ENCODE assay signal across 29 cellular contexts in the genomic region with DNA sequence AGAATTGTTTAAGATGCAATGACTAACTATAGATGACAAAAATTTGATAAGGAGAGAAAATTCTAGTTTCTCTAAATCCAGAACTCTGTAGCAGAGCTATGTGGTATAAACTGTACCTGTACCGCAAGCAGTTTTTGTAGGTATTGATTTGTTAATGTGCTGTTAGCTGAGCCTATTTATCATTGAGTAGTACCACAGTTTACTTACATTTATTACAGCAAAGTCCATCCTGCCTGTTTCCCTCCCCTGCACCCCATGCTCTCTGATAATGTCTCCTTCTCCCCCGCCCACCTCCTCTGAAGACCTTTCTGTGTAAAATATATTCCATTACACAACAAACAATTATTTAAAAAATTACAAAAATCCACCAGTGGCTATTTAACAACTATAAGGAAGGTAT.
"Had no signal": no experiment of that assay in that cellular context is flagged by ENCODE, and none has a peak within 500 bp of the region (broad histone marks: within the 10 kb centered on the region; RNA-seq: fewer than 3 reads in every experiment).

No MANE protein-coding gene starts in this region.

- H3K9me3 Mint-ChIP-seq: stimulated activated effector memory CD8-positive, alpha-beta T cell treated with anti-CD3 and anti-CD28 coated beads, Interleukin-12 subunit alpha, Interleukin-12 subunit beta, amount 100 ng/mL, for 72 hours had no signal

- H3K4me1 ChIP-seq: stomach, suprapubic skin, testis, thyroid gland, tibial nerve, transverse colon, upper lobe of left lung, upper lobe of right lung, uterus, vagina had no signal

- H3K9me3 ChIP-seq: testis, thoracic aorta, thyroid gland, tibial artery, tibial nerve, transverse colon, upper lobe of right lung, uterus, vagina had no signal

- FAIRE-seq: urothelium cell line had no signal

- ATAC-seq: stimulated activated effector memory CD8-positive, alpha-beta T cell treated with anti-CD3 and anti-CD28 coated beads, Interleukin-12 subunit alpha, Interleukin-12 subunit beta, amount 100 ng/mL, for 72 hours; stimulated activated memory B cell treated with anti-CD40 and anti-IgM and Interleukin-4, amounts not matched to agents 10 μg/mL and 1 μg/mL and 100 μg/mL, for 72 hours; stimulated activated naive B cell treated with anti-CD40 and anti-IgM and Interleukin-4, amounts not matched to agents 10 μg/mL and 1 μg/mL and 100 μg/mL, for 72 hours; stimulated activated naive CD8-positive, alpha-beta T cell treated with anti-CD3 and anti-CD28 coated beads, Interleukin-15, amount 100 ng/mL, for 72 hours; stimulated activated naive CD8-positive, alpha-beta T cell treated with anti-CD3 and anti-CD28 coated beads, Interleukin-15, Interleukin-2, amounts not matched to agents 100 U/mL and 50 U/mL, for 24 hours; upper lobe of right lung had no signal

- H3K36me3 ChIP-seq: stomach, suprapubic skin, thoracic aorta, thyroid gland, tibial artery, tibial nerve, transverse colon, upper lobe of left lung, upper lobe of right lung, uterus, vagina had no signal

- H3K27me3 Mint-ChIP-seq: stimulated activated memory B cell treated with anti-CD40 and anti-IgM and Interleukin-4, amounts not matched to agents 10 μg/mL and 1 μg/mL and 100 μg/mL, for 72 hours; type B pancreatic cell had no signal

- H3K27ac ChIP-seq: stomach, suprapubic skin, testis, thoracic aorta, thyroid gland, tibial artery, tibial nerve, transverse colon, upper lobe of left lung, upper lobe of right lung, uterus, vagina had no signal

- DNase-seq: stimulated activated CD4-positive, alpha-beta T cell treated with anti-CD3 and anti-CD28 coated beads, Interleukin-2, amount 100 ng/mL, for 48 hours; stimulated activated CD4-positive, alpha-beta T cell treated with anti-CD3 and anti-CD28 coated beads, Interleukin-4, amount 100 ng/mL, for 1 hour; stimulated activated CD4-positive, alpha-beta T cell treated with anti-CD3 and anti-CD28 coated beads, Interleukin-4, amount 100 ng/mL, for 24 hours; stimulated activated CD4-positive, alpha-beta T cell treated with anti-CD3 and anti-CD28 coated beads, Interleukin-4, amount 100 ng/mL, for 4 hours; stimulated activated CD8-positive, alpha-beta memory T cell treated with anti-CD3 and anti-CD28 coated beads, Interleukin-4, amount 100 ng/mL, for 48 hours; stimulated activated naive B cell treated with anti-CD40 and anti-IgM and Interleukin-4, amounts not matched to agents 10 μg/mL and 1 μg/mL and 100 μg/mL, for 72 hours; stimulated activated naive CD4-positive, alpha-beta T cell; stimulated activated naive CD4-positive, alpha-beta T cell treated with Interleukin-2 at 50 U/mL for 16 hours; stimulated activated naive CD8-positive, alpha-beta T cell treated with anti-CD3 and anti-CD28 coated beads, Interleukin-15, amount 100 ng/mL, for 72 hours; stimulated activated naive CD8-positive, alpha-beta T cell treated with anti-CD3 and anti-CD28 coated beads, Interleukin-15, Interleukin-2, amounts not matched to agents 100 U/mL and 50 U/mL, for 24 hours; stomach; substantia nigra; testis; thyroid gland; tibial artery; transverse colon; trophoblast cell; upper lobe of left lung; upper lobe of right lung; uterus had no signal

- H3K4me1 Mint-ChIP-seq: stimulated activated effector memory CD8-positive, alpha-beta T cell treated with anti-CD3 and anti-CD28 coated beads, Interleukin-12 subunit alpha, Interleukin-12 subunit beta, amount 100 ng/mL, for 72 hours; stimulated activated memory B cell treated with anti-CD40 and anti-IgM and Interleukin-4, amounts not matched to agents 10 μg/mL and 1 μg/mL and 100 μg/mL, for 72 hours; stimulated activated naive B cell treated with anti-CD40 and anti-IgM and Interleukin-4, amounts not matched to agents 10 μg/mL and 1 μg/mL and 100 μg/mL, for 72 hours; stimulated activated naive CD8-positive, alpha-beta T cell treated with anti-CD3 and anti-CD28 coated beads, Interleukin-15, amount 100 ng/mL, for 72 hours had no signal

- H3K36me3 Mint-ChIP-seq: stimulated activated effector memory CD8-positive, alpha-beta T cell treated with anti-CD3 and anti-CD28 coated beads, Interleukin-12 subunit alpha, Interleukin-12 subunit beta, amount 100 ng/mL, for 72 hours; stimulated activated memory B cell treated with anti-CD40 and anti-IgM and Interleukin-4, amounts not matched to agents 10 μg/mL and 1 μg/mL and 100 μg/mL, for 72 hours; stimulated activated naive B cell treated with anti-CD40 and anti-IgM and Interleukin-4, amounts not matched to agents 10 μg/mL and 1 μg/mL and 100 μg/mL, for 72 hours; type B pancreatic cell had no signal

- H3K4me3 Mint-ChIP-seq: stimulated activated effector memory CD8-positive, alpha-beta T cell treated with anti-CD3 and anti-CD28 coated beads, Interleukin-12 subunit alpha, Interleukin-12 subunit beta, amount 100 ng/mL, for 72 hours; stimulated activated memory B cell treated with anti-CD40 and anti-IgM and Interleukin-4, amounts not matched to agents 10 μg/mL and 1 μg/mL and 100 μg/mL, for 72 hours; stimulated activated naive B cell treated with anti-CD40 and anti-IgM and Interleukin-4, amounts not matched to agents 10 μg/mL and 1 μg/mL and 100 μg/mL, for 72 hours; stimulated activated naive CD8-positive, alpha-beta T cell treated with anti-CD3 and anti-CD28 coated beads, Interleukin-15, amount 100 ng/mL, for 72 hours; stimulated activated naive CD8-positive, alpha-beta T cell treated with anti-CD3 and anti-CD28 coated beads, Interleukin-15, Interleukin-2, amounts not matched to agents 100 ng/mL and 50 ng/mL, for 24 hours; type B pancreatic cell had no signal

- H3K27ac Mint-ChIP-seq: stimulated activated effector memory CD8-positive, alpha-beta T cell treated with anti-CD3 and anti-CD28 coated beads, Interleukin-12 subunit alpha, Interleukin-12 subunit beta, amount 100 ng/mL, for 72 hours; stimulated activated memory B cell treated with anti-CD40 and anti-IgM and Interleukin-4, amounts not matched to agents 10 μg/mL and 1 μg/mL and 100 μg/mL, for 72 hours; stimulated activated naive B cell treated with anti-CD40 and anti-IgM and Interleukin-4, amounts not matched to agents 10 μg/mL and 1 μg/mL and 100 μg/mL, for 72 hours; stimulated activated naive CD8-positive, alpha-beta T cell treated with anti-CD3 and anti-CD28 coated beads, Interleukin-15, amount 100 ng/mL, for 72 hours; stimulated activated naive CD8-positive, alpha-beta T cell treated with anti-CD3 and anti-CD28 coated beads, Interleukin-15, Interleukin-2, amounts not matched to agents 100 ng/mL and 50 ng/mL, for 24 hours; type B pancreatic cell had no signal

- H3K4me3 ChIP-seq: stomach, suprapubic skin, testis, thoracic aorta, thyroid gland, tibial artery, tibial nerve, transverse colon, upper lobe of left lung, upper lobe of right lung, uterus, vagina had no signal

- H3K27me3 ChIP-seq: stomach, suprapubic skin, testis, thyroid gland, tibial artery, tibial nerve, transverse colon, upper lobe of left lung, upper lobe of right lung, uterus, vagina had no signal
